ENCODE assay signal across 1 cellular context in genomic region chr14:20789230-20789813, GRCh38.
TF ChIP-seq lines count a peak whose summit lies in the region.

No MANE protein-coding gene starts in this region.

TF ChIP-seq in HEK293, 187 proteins besides CTCF, POLR2A, EP300 and RAD21 (continued from another document and continues in another):
- no peak for TF ChIP-seq PRDM10 (tag by site-specific recombination; IDR thresholded peaks at IDR 0.05)
- no peak for TF ChIP-seq MEIS1 (CRISPR knock-in tag; IDR thresholded peaks at IDR 0.05; ENCODE audit: borderline replicate concordance)
- 0 out of 2 replicates have a peak, but pooled peaks have one; percentile 14 for TF ChIP-seq ZNF366 (tag by site-specific recombination; conservative IDR thresholded peaks at IDR 0.05)
- no peak for TF ChIP-seq ZFP69B (tag by site-specific recombination; IDR thresholded peaks at IDR 0.05)
- TF ChIP-seq ZNF692 (tag by site-specific recombination; IDR thresholded peaks at IDR 0.05) = peak; percentile 34; the same call in 1 of the 2 replicates
- no peak for TF ChIP-seq ZNF221 (tag by site-specific recombination; IDR thresholded peaks at IDR 0.05; ENCODE audit: borderline replicate concordance)
- no peak for TF ChIP-seq ZNF610 (tag by site-specific recombination; IDR thresholded peaks at IDR 0.05; ENCODE audit: borderline replicate concordance)
- TF ChIP-seq HOXC10 (CRISPR knock-in tag; IDR thresholded peaks at IDR 0.05) = no peak
- TF ChIP-seq ZNF677 (tag by site-specific recombination; IDR thresholded peaks at IDR 0.05) = no peak
- no peak for TF ChIP-seq ZNF623 (tag by site-specific recombination; IDR thresholded peaks at IDR 0.05)
- no peak for TF ChIP-seq ZBTB6 (tag by site-specific recombination; IDR thresholded peaks at IDR 0.05)
- no peak for TF ChIP-seq ZNF501 (tag by site-specific recombination; IDR thresholded peaks at IDR 0.05)
- no peak for TF ChIP-seq ZNF174 (tag by site-specific recombination; IDR thresholded peaks at IDR 0.05)
- TF ChIP-seq ZNF449 (tag by site-specific recombination; IDR thresholded peaks at IDR 0.05) = no peak
- TF ChIP-seq ZFP41 (tag by site-specific recombination; IDR thresholded peaks at IDR 0.05; ENCODE audit: borderline replicate concordance) = no peak
- TF ChIP-seq ZNF341 (tag by site-specific recombination; IDR thresholded peaks at IDR 0.05; ENCODE audit: low read depth) = no peak
- no peak for TF ChIP-seq ZNF416 (tag by site-specific recombination; IDR thresholded peaks at IDR 0.05)
- no peak for TF ChIP-seq ZNF768 (tag by site-specific recombination; IDR thresholded peaks at IDR 0.05)
- peak; percentile 82 for TF ChIP-seq INSM2 (tag by site-specific recombination; IDR thresholded peaks at IDR 0.05)
- TF ChIP-seq ZNF555 (tag by site-specific recombination; conservative IDR thresholded peaks at IDR 0.05) = no peak
- no peak for TF ChIP-seq ZNF211 (tag by site-specific recombination; IDR thresholded peaks at IDR 0.05; ENCODE audit: low read depth)
- no peak for TF ChIP-seq REST (tag by site-specific recombination; IDR thresholded peaks at IDR 0.05)
- TF ChIP-seq ZEB2 (tag by site-specific recombination; IDR thresholded peaks at IDR 0.05) = peak; percentile 87
- TF ChIP-seq BCL11B (tag by site-specific recombination; IDR thresholded peaks at IDR 0.05; ENCODE audit: low read depth) = no peak
- no peak for TF ChIP-seq ZNF560 (tag by site-specific recombination; IDR thresholded peaks at IDR 0.05; ENCODE audit: borderline replicate concordance)
- no peak for TF ChIP-seq ZNF777 (tag by site-specific recombination; IDR thresholded peaks at IDR 0.05; ENCODE audit: borderline replicate concordance)
- TF ChIP-seq GLI2 (tag by site-specific recombination; IDR thresholded peaks at IDR 0.05; ENCODE audit: borderline replicate concordance, low read depth) = peak; percentile 64; the same call in 1 of the 2 replicates
- peak; percentile 49; the same call in 1 of the 2 replicates for TF ChIP-seq WT1 (tag by site-specific recombination; IDR thresholded peaks at IDR 0.05)
- no peak for TF ChIP-seq ZNF558 (tag by site-specific recombination; IDR thresholded peaks at IDR 0.05)
- TF ChIP-seq ZNF433 (tag by site-specific recombination; IDR thresholded peaks at IDR 0.05; ENCODE audit: low read depth) = no peak
- TF ChIP-seq ZNF629 (tag by site-specific recombination; IDR thresholded peaks at IDR 0.05) = peak; percentile 74
- no peak for TF ChIP-seq ZFHX2 (tag by site-specific recombination; conservative IDR thresholded peaks at IDR 0.05)
- TF ChIP-seq ZNF585B (tag by site-specific recombination; IDR thresholded peaks at IDR 0.05) = no peak
- TF ChIP-seq MZF1 (tag by site-specific recombination; IDR thresholded peaks at IDR 0.05; ENCODE audit: borderline replicate concordance) = no peak
- TF ChIP-seq ELK4 (IDR thresholded peaks at IDR 0.05; ENCODE audit: borderline replicate concordance, low read depth, low read length) = no peak
- TF ChIP-seq ZNF394 (tag by site-specific recombination; IDR thresholded peaks at IDR 0.05; ENCODE audit: borderline replicate concordance) = no peak
- TF ChIP-seq TCF7L2 (IDR thresholded peaks at IDR 0.05; ENCODE audit: borderline replicate concordance, low read depth, low read length) = no peak
- TF ChIP-seq FEZF1 (tag by site-specific recombination; IDR thresholded peaks at IDR 0.05) = peak; percentile 68; the same call in 1 of the 2 replicates
- TF ChIP-seq ZNF223 (tag by site-specific recombination; IDR thresholded peaks at IDR 0.05) = no peak
- peak; percentile 58; the same call in 1 of the 2 replicates for TF ChIP-seq ZNF10 (tag by site-specific recombination; IDR thresholded peaks at IDR 0.05)
- no peak for TF ChIP-seq ZNF138 (tag by site-specific recombination; IDR thresholded peaks at IDR 0.05; ENCODE audit: borderline replicate concordance)
- no peak for TF ChIP-seq ZNF707 (tag by site-specific recombination; IDR thresholded peaks at IDR 0.05)
- TF ChIP-seq GLIS2 (tag by site-specific recombination; IDR thresholded peaks at IDR 0.05) = no peak
- TF ChIP-seq PATZ1 (tag by site-specific recombination; IDR thresholded peaks at IDR 0.05) = no peak
- TF ChIP-seq ZNF549 (tag by site-specific recombination; IDR thresholded peaks at IDR 0.05) = no peak
- no peak for TF ChIP-seq ZNF544 (tag by site-specific recombination; IDR thresholded peaks at IDR 0.05)
- no peak for TF ChIP-seq ZNF202 (tag by site-specific recombination; IDR thresholded peaks at IDR 0.05; ENCODE audit: borderline replicate concordance)
- no peak for TF ChIP-seq HOXA7 (CRISPR knock-in tag; IDR thresholded peaks at IDR 0.05; ENCODE audit: borderline replicate concordance)
- TF ChIP-seq OSR2 (tag by site-specific recombination; IDR thresholded peaks at IDR 0.05) = peak; percentile 88
- no peak for TF ChIP-seq KLF9 (tag by site-specific recombination; IDR thresholded peaks at IDR 0.05; ENCODE audit: low read depth)
- no peak for TF ChIP-seq ZNF510 (tag by site-specific recombination; IDR thresholded peaks at IDR 0.05; ENCODE audit: insufficient replicate concordance)
- TF ChIP-seq SP3 (tag by site-specific recombination; IDR thresholded peaks at IDR 0.05) = no peak
- no peak for TF ChIP-seq ZNF114 (tag by site-specific recombination; IDR thresholded peaks at IDR 0.05)
